24 cellular contexts compared by ENCODE assay signal in the genomic region with DNA sequence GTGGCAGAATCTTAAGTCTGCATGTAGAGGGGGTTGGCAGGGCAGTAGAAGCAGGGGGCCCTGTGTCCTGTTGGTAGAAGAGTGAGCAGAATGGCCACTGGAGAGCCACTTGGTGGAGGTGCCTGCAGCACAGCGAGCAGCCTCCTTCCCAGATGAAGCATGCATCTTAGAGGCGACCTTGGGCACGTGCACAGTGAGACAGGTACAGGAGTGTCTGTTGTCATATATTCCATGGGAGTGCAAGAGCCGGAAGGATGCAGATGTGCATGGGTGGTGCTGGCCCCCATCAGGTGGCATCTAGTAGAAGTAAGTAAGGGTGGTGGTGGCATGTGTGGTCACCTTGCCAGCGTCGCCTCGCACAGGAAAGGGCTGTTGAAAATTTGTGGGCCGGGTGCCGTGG. TPM values are rescaled to one million over a fixed set of nuclear protein-coding genes. Genes with fewer than 3 reads are reported as not detected.
DNase-seq lines count a peak whose midpoint lies in the region; ATAC-seq and TF ChIP-seq lines count a peak whose summit lies in the region.
"Had no signal": no experiment of that assay in that cellular context is flagged by ENCODE, and none has a peak within 500 bp of the region (broad histone marks: within the 10 kb centered on the region; RNA-seq: fewer than 3 reads in every experiment).

No MANE protein-coding gene starts in this region.

- H3K36me3 ChIP-seq in PC-3 (ENCODE audit: low read depth, low read length) (no peaks in the 10 kb centered on the region), hepatocyte (replicated peaks; ENCODE audit: insufficient read depth, low read depth) (no peaks in the 10 kb centered on the region), thymus (ENCODE audit: control insufficient read depth, insufficient read depth) (peaks cover 12% of the 10 kb centered on the region)
- H3K36me3 ChIP-seq: suprapubic skin had no signal

- 94% methylated on average over 8 of the region's 9 CpGs for whole genome bisulfite sequencing in hepatocyte (ENCODE audit: low lambda C conversion rate, missing lambda C conversion rate)
- WGBS in thymus = 97% methylated on average over 9 of the region's 9 CpGs

- DNase-seq in DMS79 treated with DMSO at 0.1 percent for 48 hours (lab: John Stamatoyannopoulos, UW) = peak; percentile 22
- DNase-seq in DMS79 (lab: John Stamatoyannopoulos, UW) = no peak
- DNase-seq in PC-3 = no peak
- DNase-seq in hepatocyte (ENCODE audit: low spot score) = no peak
- DNase-seq in T-cell = no peak
- no peak for DNase-seq in GM20000 (ENCODE audit: low spot score)
- no peak for DNase-seq in glomerular visceral epithelial cell (ENCODE audit: extremely low spot score)
- DNase-seq: 8988T; activated CD4-positive, alpha-beta T cell treated with anti-CD3 and anti-CD28 coated beads, Interleukin-2, amount 50 U/mL, for 1 hour; activated CD8-positive, alpha-beta memory T cell treated with anti-CD3 and anti-CD28 coated beads, Interleukin-2, amount 10 ng/mL, durations not matched to agents 7 days and 5 days; activated naive CD4-positive, alpha-beta T cell treated with Interleukin-2 at 50 U/mL for 16 hours; activated T-cell treated with anti-CD3 and anti-CD28 coated beads, Interleukin-2, amount 50 U/mL, for 48 hours; CD4-positive, alpha-beta memory T cell; cerebellar nuclear complex; DMS 273 treated with DMSO at 0.1 percent for 48 hours; NCI-H2029 treated with DMSO at 0.1 percent for 48 hours; NCI-H2227 treated with DMSO at 0.1 percent for 48 hours; stimulated activated CD4-positive, alpha-beta T cell treated with anti-CD3 and anti-CD28 coated beads, Interleukin-15, amount 100 ng/mL, for 24 hours; stimulated activated naive B cell treated with anti-CD40 and anti-IgM and Interleukin-4, amounts not matched to agents 10 μg/mL and 1 μg/mL and 100 μg/mL, for 72 hours had no signal

- TF ChIP-seq CTCF in PC-3 (conservative IDR thresholded peaks at IDR 0.05; ENCODE audit: low read depth, low read length) (no peak), hepatocyte (IDR thresholded peaks at IDR 0.05; ENCODE audit: poor library complexity) (no peak), GM20000 (IDR thresholded peaks at IDR 0.05; ENCODE audit: extremely low read depth, missing control alignments) (no peak)

- peaks cover 27 to 40% (median 30%) of the 10 kb centered on the region in 3 donors for H3K4me1 Mint-ChIP-seq in T-cell
- H3K4me1 Mint-ChIP-seq: activated CD8-positive, alpha-beta memory T cell treated with anti-CD3 and anti-CD28 coated beads, Interleukin-2, amount 10 ng/mL, durations not matched to agents 7 days and 5 days had no signal

- no peaks in the 10 kb centered on the region for H3K9me3 ChIP-seq in PC-3 (ENCODE audit: low read length)
- no peaks in the 10 kb centered on the region for H3K9me3 ChIP-seq in hepatocyte (ENCODE audit: low read depth)
- H3K9me3 ChIP-seq in thymus (ENCODE audit: control insufficient read depth) = no peaks in the 10 kb centered on the region
- H3K9me3 ChIP-seq: suprapubic skin had no signal

- H3K4me3 Mint-ChIP-seq in T-cell = no peak overlapping the region
- H3K4me3 Mint-ChIP-seq: activated CD8-positive, alpha-beta memory T cell treated with anti-CD3 and anti-CD28 coated beads, Interleukin-2, amount 10 ng/mL, durations not matched to agents 7 days and 5 days; CD4-positive, alpha-beta memory T cell; stimulated activated naive B cell treated with anti-CD40 and anti-IgM and Interleukin-4, amounts not matched to agents 10 μg/mL and 1 μg/mL and 100 μg/mL, for 72 hours had no signal

- peak overlapping the region; percentile 68 for H3K4me2 ChIP-seq in PC-3 (ENCODE audit: low read length)
- H3K4me2 ChIP-seq in hepatocyte = peak overlapping the region; percentile 15

- no TSS peak for BruUV-seq in PC-3 (replicated peaks; lab: Mats Ljungman, UMichigan)

- intact Hi-C loops in PC-3 (cut with micrococcal nuclease) = no loop called here

- no peak overlapping the region for H3K27ac Mint-ChIP-seq in T-cell
- H3K27ac Mint-ChIP-seq: activated CD8-positive, alpha-beta memory T cell treated with anti-CD3 and anti-CD28 coated beads, Interleukin-2, amount 10 ng/mL, durations not matched to agents 7 days and 5 days; IgD-negative memory B cell; stimulated activated naive B cell treated with anti-CD40 and anti-IgM and Interleukin-4, amounts not matched to agents 10 μg/mL and 1 μg/mL and 100 μg/mL, for 72 hours had no signal

- peak overlapping the region; percentile 97 for H3K27ac ChIP-seq in PC-3 (ENCODE audit: low read length)
- peak overlapping the region; percentile 64 for H3K27ac ChIP-seq in hepatocyte
- peak overlapping the region; percentile 18 for H3K27ac ChIP-seq in thymus (ENCODE audit: low read depth)
- H3K27ac ChIP-seq: suprapubic skin had no signal

- H4K20me1 ChIP-seq in PC-3 (ENCODE audit: low read length) = no peaks in the 10 kb centered on the region
- peaks cover 42% of the 10 kb centered on the region for H4K20me1 ChIP-seq in hepatocyte (ENCODE audit: insufficient read depth, poor library complexity, severe bottlenecking)

- H3K79me2 ChIP-seq in PC-3 (ENCODE audit: low read length) (peaks cover 96% of the 10 kb centered on the region), hepatocyte (peaks cover 93% of the 10 kb centered on the region)

- POLR2A ChIA-PET in PC-3 (lab: Charles Lee; ENCODE audit: unreplicated experiment) = no interaction called here
- POLR2A ChIA-PET in T-cell (lab: Charles Lee) = no interaction called here

- CTCF ChIA-PET in PC-3 (lab: Charles Lee) (interaction anchor here (1.1 to 1.4 kb wide), 2 partner anchors 15 to 254 kb away, joined by 3 to 13 read pairs; no protein-coding TSS in a partner anchor), T-cell (lab: Charles Lee) (no interaction called here)

- H3K4me3 ChIP-seq in PC-3 (ENCODE audit: low read length) (peak overlapping the region; percentile 11; the same call in 1 of the 2 replicates), hepatocyte (no peak overlapping the region), thymus (ENCODE audit: low read length) (no peak overlapping the region)
- H3K4me3 ChIP-seq: SK-N-MC, suprapubic skin had no signal

- peaks cover 8% of the 10 kb centered on the region for H3F3A ChIP-seq in PC-3 (ENCODE audit: low read length, unreplicated experiment)

- no peaks in the 10 kb centered on the region for H3K9me3 Mint-ChIP-seq in T-cell
- H3K9me3 Mint-ChIP-seq: CD4-positive, alpha-beta memory T cell; IgD-negative memory B cell; stimulated activated naive B cell treated with anti-CD40 and anti-IgM and Interleukin-4, amounts not matched to agents 10 μg/mL and 1 μg/mL and 100 μg/mL, for 72 hours had no signal

- H3K27me3 Mint-ChIP-seq in T-cell = no peaks in the 10 kb centered on the region
- H3K27me3 Mint-ChIP-seq: activated CD8-positive, alpha-beta memory T cell treated with anti-CD3 and anti-CD28 coated beads, Interleukin-2, amount 10 ng/mL, durations not matched to agents 7 days and 5 days; CD4-positive, alpha-beta memory T cell; IgD-negative memory B cell; stimulated activated naive B cell treated with anti-CD40 and anti-IgM and Interleukin-4, amounts not matched to agents 10 μg/mL and 1 μg/mL and 100 μg/mL, for 72 hours had no signal

- no peaks in the 10 kb centered on the region for H3K9me2 ChIP-seq in PC-3 (replicated peaks; ENCODE audit: low read length)
- no peaks in the 10 kb centered on the region for H3K9me2 ChIP-seq in hepatocyte (replicated peaks; ENCODE audit: insufficient read depth)

- ATAC-seq in PC-3 (no peak), T-cell (replicated peaks in 1 of 4) (no peak)
- ATAC-seq: activated CD8-positive, alpha-beta memory T cell treated with anti-CD3 and anti-CD28 coated beads, Interleukin-2, amount 10 ng/mL, durations not matched to agents 7 days and 5 days; sciatic nerve had no signal

- H3K4me1 ChIP-seq in PC-3 (ENCODE audit: insufficient read depth, low read length) (peaks cover 24% of the 10 kb centered on the region), hepatocyte (ENCODE audit: insufficient read depth) (peaks cover 49% of the 10 kb centered on the region), thymus (ENCODE audit: control insufficient read depth, insufficient read depth, low read length) (peaks cover 20% of the 10 kb centered on the region)

- no peaks in the 10 kb centered on the region for H3K36me3 Mint-ChIP-seq in T-cell
- H3K36me3 Mint-ChIP-seq: activated CD8-positive, alpha-beta memory T cell treated with anti-CD3 and anti-CD28 coated beads, Interleukin-2, amount 10 ng/mL, durations not matched to agents 7 days and 5 days; CD4-positive, alpha-beta memory T cell; IgD-negative memory B cell had no signal

- peak overlapping the region; percentile 70 for H3K9ac ChIP-seq in PC-3 (ENCODE audit: low read length)

- no peak overlapping the region for H2AFZ ChIP-seq in PC-3 (ENCODE audit: low read length)
- no peak overlapping the region for H2AFZ ChIP-seq in hepatocyte

- H3K27me3 ChIP-seq in PC-3 (ENCODE audit: low read length) (no peaks in the 10 kb centered on the region), hepatocyte (no peaks in the 10 kb centered on the region), thymus (ENCODE audit: control insufficient read depth, insufficient read depth) (no peaks in the 10 kb centered on the region)
- H3K27me3 ChIP-seq: suprapubic skin had no signal

RNA-seq across cellular contexts. Expression of gene CUX1, which starts 53.9 kb away (rescaled TPM):
- total RNA-seq in PC-3 (2014; rRNA removed) = 39.6 and 44.5 TPM in 2 replicates
- total RNA-seq in hepatocyte = 60.1 and 64.3 TPM in 2 replicates
- polyA plus RNA-seq in hepatocyte = 76.8 and 92.5 TPM in 2 replicates
- polyA plus RNA-seq in thymus = 27.8 TPM
- total RNA-seq in T-cell = 10 to 100 TPM; 36.9 to 50.2 (median 42.8) TPM

Comparison
In these comparisons a context has a peak if more than half of its experiments do, and no peak if none do; other contexts are left out.
1. H3K27ac ChIP-seq: peak in every context shown above with its lines; median percentile 97 in PC-3; 64 in hepatocyte; 18 in thymus.